ENCODE assay signal across 38 cellular contexts in the genomic region with DNA sequence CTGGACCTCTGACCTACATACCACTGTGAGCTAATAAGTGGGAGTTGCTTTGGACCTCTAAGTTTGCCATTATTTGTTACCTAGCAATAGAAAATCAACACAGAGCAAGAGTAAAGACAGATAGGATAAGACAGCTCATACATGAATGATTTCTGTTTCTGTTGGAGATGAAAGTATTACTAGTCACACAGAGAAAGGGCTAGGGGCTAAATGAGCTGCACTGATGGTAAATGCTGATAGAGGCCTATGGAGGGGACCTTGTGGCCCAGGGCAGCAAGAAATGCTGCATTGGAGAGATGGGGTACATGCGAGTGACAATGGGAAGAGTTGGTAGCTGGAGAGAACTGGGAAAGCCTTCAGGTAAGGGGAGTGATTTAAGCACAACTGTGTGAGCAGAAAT. TPM values are rescaled to one million over a fixed set of nuclear protein-coding genes. Genes with fewer than 3 reads are reported as not detected.
"Had no signal": no experiment of that assay in that cellular context is flagged by ENCODE, and none has a peak within 500 bp of the region (broad histone marks: within the 10 kb centered on the region; RNA-seq: fewer than 3 reads in every experiment).

No MANE protein-coding gene starts in this region.

- H3K27ac ChIP-seq: cardiac muscle cell, Peyer's patch, WERI-Rb-1 had no signal

- H3K27ac Mint-ChIP-seq: activated CD4-positive, alpha-beta memory T cell treated with anti-CD3 and anti-CD28 coated beads, Interleukin-2, amount 10 ng/mL, durations not matched to agents 7 days and 5 days; activated naive CD8-positive, alpha-beta T cell treated with anti-CD3 and anti-CD28 coated beads for 36 hours; activated T-cell treated with anti-CD3 and anti-CD28 coated beads, Interleukin-2, amount 50 U/mL, for 72 hours; activated T-helper 17 cell treated with anti-CD3 and anti-CD28 coated beads, Interleukin-2, amount 50 U/mL, for 72 hours; IgD-negative memory B cell had no signal

- H3K36me3 Mint-ChIP-seq: activated naive CD8-positive, alpha-beta T cell treated with anti-CD3 and anti-CD28 coated beads for 36 hours; IgD-negative memory B cell had no signal

- ATAC-seq: activated T-cell treated with anti-CD3 and anti-CD28 coated beads, Interleukin-2, amount 50 U/mL, for 72 hours; activated T-helper 17 cell treated with anti-CD3 and anti-CD28 coated beads, Interleukin-2, amount 50 U/mL, for 72 hours; PC-3; Right ventricle myocardium inferior had no signal

- H3K27me3 ChIP-seq: cardiac muscle cell, MG63, Peyer's patch had no signal

- H3K27me3 Mint-ChIP-seq: activated CD4-positive, alpha-beta memory T cell treated with anti-CD3 and anti-CD28 coated beads, Interleukin-2, amount 10 ng/mL, durations not matched to agents 7 days and 5 days had no signal

- H3K9me3 Mint-ChIP-seq: activated T-helper 17 cell treated with anti-CD3 and anti-CD28 coated beads, Interleukin-2, amount 50 U/mL, for 72 hours had no signal

- H3K4me1 Mint-ChIP-seq: activated CD4-positive, alpha-beta memory T cell treated with anti-CD3 and anti-CD28 coated beads, Interleukin-2, amount 10 ng/mL, durations not matched to agents 7 days and 5 days; activated naive CD8-positive, alpha-beta T cell treated with anti-CD3 and anti-CD28 coated beads for 36 hours; activated T-helper 17 cell treated with anti-CD3 and anti-CD28 coated beads, Interleukin-2, amount 50 U/mL, for 72 hours; IgD-negative memory B cell had no signal

- DNase-seq: activated CD4-positive, alpha-beta memory T cell treated with anti-CD3 and anti-CD28 coated beads, Interleukin-2, amount 10 ng/mL, durations not matched to agents 7 days and 5 days; activated CD4-positive, alpha-beta T cell treated with anti-CD3 and anti-CD28 coated beads for 1 hour; activated CD4-positive, alpha-beta T cell treated with anti-CD3 and anti-CD28 coated beads for 48 hours; activated CD4-positive, CD25-positive, alpha-beta regulatory T cell; activated effector memory CD4-positive, alpha-beta T cell treated with anti-CD3 and anti-CD28 coated beads, Interleukin-2, amount 50 U/mL, for 16 hours; activated naive CD4-positive, alpha-beta T cell; activated naive CD4-positive, alpha-beta T cell treated with anti-CD3 and anti-CD28 coated beads, Interleukin-2, amount 50 U/mL, for 16 hours; activated naive CD8-positive, alpha-beta T cell treated with anti-CD3 and anti-CD28 coated beads for 36 hours; activated T-cell treated with anti-CD3 and anti-CD28 coated beads, Interleukin-2, amount 50 U/mL, for 1 hour; activated T-cell treated with anti-CD3 and anti-CD28 coated beads, Interleukin-2, amount 50 U/mL, for 72 hours; amniotic stem cell; aorta; Karpas-422; KBM-7; MG63; NCI-H1048; NCI-H1105 treated with DMSO at 0.1 percent for 48 hours; NCI-H1436; NCI-H1694; NCI-H1930; NCI-H2081 treated with DMSO at 0.1 percent for 48 hours; NCI-H510A; NCI-H526; NCI-H748 treated with DMSO at 0.1 percent for 48 hours; NK-92 treated with Interleukin-12 subunit alpha and Interleukin-12 subunit beta, amount 100 ng/mL, for 24 hours; PC-3; Peyer's patch; RPMI8226; SIG-M5; T1000; WERI-Rb-1 had no signal

- H3K4me1 ChIP-seq: Peyer's patch had no signal

- H3K4me3 Mint-ChIP-seq: activated CD4-positive, alpha-beta memory T cell treated with anti-CD3 and anti-CD28 coated beads, Interleukin-2, amount 10 ng/mL, durations not matched to agents 7 days and 5 days; activated naive CD8-positive, alpha-beta T cell treated with anti-CD3 and anti-CD28 coated beads for 36 hours; activated T-cell treated with anti-CD3 and anti-CD28 coated beads, Interleukin-2, amount 50 U/mL, for 72 hours; activated T-helper 17 cell treated with anti-CD3 and anti-CD28 coated beads, Interleukin-2, amount 50 U/mL, for 72 hours had no signal

RNA-seq across cellular contexts. Expression of gene SYN3, which starts 46.0 kb away (rescaled TPM):
- total RNA-seq: activated CD4-positive, alpha-beta memory T cell treated with anti-CD3 and anti-CD28 coated beads, Interleukin-2, amount 10 ng/mL, durations not matched to agents 7 days and 5 days; activated CD8-positive, alpha-beta memory T cell treated with anti-CD3 and anti-CD28 coated beads for 36 hours; activated naive CD8-positive, alpha-beta T cell treated with anti-CD3 and anti-CD28 coated beads for 36 hours; activated T-cell treated with anti-CD3 and anti-CD28 coated beads, Interleukin-2, amount 50 U/mL, for 72 hours; activated T-helper 17 cell treated with anti-CD3 and anti-CD28 coated beads, Interleukin-2, amount 50 U/mL, for 72 hours; PC-3; Peyer's patch; Right ventricle myocardium inferior; T-helper 1 cell treated with Interleukin-12 subunit alpha and Interleukin-12 subunit beta and Interleukin-4 antibody, amounts not matched to agents 30 ng/mL and 1 ng/mL, for 36 hours; T-helper 2 cell treated with Interferon-gamma antibody and Interleukin-4, amounts not matched to agents 100 ng/mL and 5 ng/mL, for 36 hours had no signal
- polyA plus RNA-seq: IgD-negative memory B cell had no signal
